ENCODE assay signal across 8 cellular contexts in the genomic region with DNA sequence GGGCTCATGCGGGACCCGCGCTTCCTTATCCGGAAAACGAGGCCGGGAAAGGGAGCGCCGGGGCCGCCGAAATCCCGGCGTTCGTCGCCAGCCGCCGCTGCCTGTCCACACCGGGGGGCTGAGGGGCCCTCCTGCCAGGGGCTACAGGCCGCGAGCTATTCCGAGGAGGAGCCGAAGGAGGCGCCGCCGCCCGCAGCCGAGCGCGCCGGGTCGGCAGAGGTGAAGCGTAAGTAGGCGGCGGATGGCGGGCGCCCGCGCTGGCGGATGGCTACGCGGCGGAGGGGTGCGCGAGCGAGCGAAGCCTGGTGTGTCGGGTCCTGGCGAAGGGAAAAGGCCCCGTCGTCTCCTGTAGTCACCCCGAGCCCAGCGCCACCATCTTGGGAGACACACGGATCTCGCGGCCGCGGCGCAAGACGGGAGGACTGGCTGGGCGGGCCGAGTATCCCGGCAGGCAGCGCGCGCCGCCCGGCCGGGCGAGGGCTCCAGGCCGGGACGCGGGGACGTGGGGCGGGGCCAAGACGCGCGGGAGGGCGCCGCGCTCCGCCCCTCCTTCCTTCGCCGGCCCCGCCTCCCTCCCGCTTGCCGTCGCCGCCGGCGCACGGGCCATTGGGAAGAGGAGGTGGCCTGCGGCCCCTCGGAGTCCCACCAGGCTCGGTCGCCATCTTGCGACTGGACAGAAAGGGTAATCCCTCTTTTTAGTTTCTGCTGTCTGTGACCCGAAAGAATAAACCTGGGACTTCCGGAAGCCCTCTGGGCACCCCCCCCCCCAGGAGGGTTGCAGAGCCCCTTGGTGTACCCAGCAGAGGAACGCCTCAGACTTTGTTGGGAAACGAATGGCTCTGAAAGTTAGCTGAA. TPM values are rescaled to one million over a fixed set of nuclear protein-coding genes. Genes with fewer than 3 reads are reported as not detected.
DNase-seq lines count a peak whose midpoint lies in the region; ATAC-seq and TF ChIP-seq lines count a peak whose summit lies in the region.

A gene (minus strand): TSS at position 424 of the 855 bp plus-strand sequence. CDS start 29,917 bp downstream, outside the sequence.

- H3K79me2 ChIP-seq in GM23248 (ENCODE audit: insufficient read depth) (peaks cover 53% of the 10 kb centered on the region), Karpas-422 (ENCODE audit: low read length) (peaks cover 52% of the 10 kb centered on the region), fibroblast of lung (ENCODE audit: control insufficient read depth, insufficient read depth, low read length) (peaks cover 50% of the 10 kb centered on the region)

- H4K20me1 ChIP-seq in GM23248 (ENCODE audit: insufficient read depth) = peaks cover 21% of the 10 kb centered on the region; the same call in 1 of the 2 replicates
- peaks cover 14% of the 10 kb centered on the region for H4K20me1 ChIP-seq in Karpas-422 (ENCODE audit: insufficient read depth, low read depth, low read length)
- no peaks in the 10 kb centered on the region for H4K20me1 ChIP-seq in fibroblast of lung (ENCODE audit: control insufficient read depth, extremely low read depth, insufficient read depth, low read length)

- in situ Hi-C loops in GM23248 (cut with MboI) = loop anchor here (10.0 kb wide), 1 partner anchor 104 kb away; no protein-coding TSS in a partner anchor

- WGBS in GM23248 (ENCODE audit: low coverage in 1 of 2, low lambda C conversion rate in 2 of 2, missing lambda C conversion rate in 2 of 2), 2 experiments = 1 to 2% methylated on average over 40 to 60 of the region's 99 CpGs

- no peaks in the 10 kb centered on the region for H3K9me3 Mint-ChIP-seq in activated T-helper 17 cell treated with anti-CD3 and anti-CD28 coated beads, Interleukin-2, amount 50 U/mL, for 72 hours
- peaks cover 0 to 2% (median 0%) of the 10 kb centered on the region in 11 donors for H3K9me3 Mint-ChIP-seq in naive thymus-derived CD4-positive, alpha-beta T cell
- H3K9me3 Mint-ChIP-seq in stimulated activated memory B cell treated with anti-CD40 and anti-IgM and Interleukin-4, amounts not matched to agents 10 μg/mL and 1 μg/mL and 100 μg/mL, for 72 hours = no peaks in the 10 kb centered on the region

- peak within 1 kb of the TSS; percentile 96 for H3K4me3 ChIP-seq in GM23248
- peak within 1 kb of the TSS; percentile 95 for H3K4me3 ChIP-seq in Karpas-422 (ENCODE audit: low read length)
- peak within 1 kb of the TSS; percentile 68 to 96 (median 88) for H3K4me3 ChIP-seq in fibroblast of lung (replicated peaks in 1 of 4; ENCODE audit: control extremely low read depth in 1 of 4, insufficient read depth in 1 of 4, low read depth in 3 of 4, low read length in 4 of 4)
- H3K4me3 ChIP-seq in naive thymus-derived CD4-positive, alpha-beta T cell (ENCODE audit: low read length) = peak within 1 kb of the TSS; percentile 80

- H3K27ac Mint-ChIP-seq in activated T-helper 17 cell treated with anti-CD3 and anti-CD28 coated beads, Interleukin-2, amount 50 U/mL, for 72 hours = peak within 1 kb of the TSS; percentile 95
- peak within 1 kb of the TSS; percentile 79 to 97 (median 93) for H3K27ac Mint-ChIP-seq in naive thymus-derived CD4-positive, alpha-beta T cell
- H3K27ac Mint-ChIP-seq in stimulated activated memory B cell treated with anti-CD40 and anti-IgM and Interleukin-4, amounts not matched to agents 10 μg/mL and 1 μg/mL and 100 μg/mL, for 72 hours = peak within 1 kb of the TSS; percentile 91

- peak within 1 kb of the TSS; percentile 84 for H3K4me3 Mint-ChIP-seq in activated T-helper 17 cell treated with anti-CD3 and anti-CD28 coated beads, Interleukin-2, amount 50 U/mL, for 72 hours
- H3K4me3 Mint-ChIP-seq in naive thymus-derived CD4-positive, alpha-beta T cell = peak within 1 kb of the TSS; percentile 88 to 96 (median 92)
- peak within 1 kb of the TSS; percentile 79 for H3K4me3 Mint-ChIP-seq in stimulated activated memory B cell treated with anti-CD40 and anti-IgM and Interleukin-4, amounts not matched to agents 10 μg/mL and 1 μg/mL and 100 μg/mL, for 72 hours

- H3K27me3 Mint-ChIP-seq in activated T-helper 17 cell treated with anti-CD3 and anti-CD28 coated beads, Interleukin-2, amount 50 U/mL, for 72 hours = no peaks in the 10 kb centered on the region
- H3K27me3 Mint-ChIP-seq in naive thymus-derived CD4-positive, alpha-beta T cell = no peaks in the 10 kb centered on the region
- H3K27me3 Mint-ChIP-seq in stimulated activated memory B cell treated with anti-CD40 and anti-IgM and Interleukin-4, amounts not matched to agents 10 μg/mL and 1 μg/mL and 100 μg/mL, for 72 hours = no peaks in the 10 kb centered on the region

- CTCF ChIA-PET in naive thymus-derived CD4-positive, alpha-beta T cell (lab: Charles Lee) = no interaction called here

- peak within 1 kb of the TSS; percentile 87 for H3K4me2 ChIP-seq in GM23248 (ENCODE audit: unreplicated experiment)
- peak within 1 kb of the TSS; percentile 98 for H3K4me2 ChIP-seq in Karpas-422 (ENCODE audit: low read depth, low read length, poor library complexity, severe bottlenecking)
- peak within 1 kb of the TSS; percentile 97 for H3K4me2 ChIP-seq in fibroblast of lung (ENCODE audit: extremely low read depth, insufficient read depth, low read length)

- H3K9me2 ChIP-seq in GM23248 (ENCODE audit: insufficient read depth) (no peaks in the 10 kb centered on the region), Karpas-422 (replicated peaks; ENCODE audit: insufficient read depth, low read length) (no peaks in the 10 kb centered on the region)

- peak; percentile 5 to 28 for TF ChIP-seq CTCF in fibroblast of lung (conservative IDR thresholded peaks at IDR 0.05 in 1 of 2, IDR thresholded peaks at IDR 0.05 in 1 of 2; ENCODE audit: low read depth in 1 of 2, low read length in 2 of 2)

- H3K4me1 ChIP-seq in GM23248 (ENCODE audit: insufficient read depth) (peaks cover 23% of the 10 kb centered on the region), Karpas-422 (ENCODE audit: low read length) (peaks cover 27% of the 10 kb centered on the region), fibroblast of lung (ENCODE audit: control insufficient read depth, extremely low read depth, insufficient read depth, low read length) (no peaks in the 10 kb centered on the region)
- H3K4me1 ChIP-seq in naive thymus-derived CD4-positive, alpha-beta T cell (ENCODE audit: control insufficient read depth in 2 of 2, insufficient read depth in 2 of 2, low read length in 2 of 2) = peaks cover 23 to 28% of the 10 kb centered on the region in 2 donors

- H3K4me1 Mint-ChIP-seq in activated T-helper 17 cell treated with anti-CD3 and anti-CD28 coated beads, Interleukin-2, amount 50 U/mL, for 72 hours = peaks cover 18% of the 10 kb centered on the region
- peaks cover 17 to 42% (median 36%) of the 10 kb centered on the region in 7 donors for H3K4me1 Mint-ChIP-seq in naive thymus-derived CD4-positive, alpha-beta T cell
- H3K4me1 Mint-ChIP-seq in stimulated activated memory B cell treated with anti-CD40 and anti-IgM and Interleukin-4, amounts not matched to agents 10 μg/mL and 1 μg/mL and 100 μg/mL, for 72 hours = peaks cover 33% of the 10 kb centered on the region

- peak within 1 kb of the TSS; percentile 93 for H3K27ac ChIP-seq in GM23248
- H3K27ac ChIP-seq in Karpas-422 (ENCODE audit: low read length) = peak within 1 kb of the TSS; percentile 83
- H3K27ac ChIP-seq in fibroblast of lung (ENCODE audit: insufficient read depth, low read length) = peak within 1 kb of the TSS; percentile 96
- H3K27ac ChIP-seq in naive thymus-derived CD4-positive, alpha-beta T cell (ENCODE audit: low read depth, low read length) = peak within 1 kb of the TSS; percentile 93

- peak; percentile 93 for DNase-seq in EH (ENCODE audit: low read depth)
- peak; percentile 98 for DNase-seq in GM23248
- DNase-seq in Karpas-422 = peak; percentile 97
- DNase-seq in RPMI7951 (ENCODE audit: low read depth) = peak; percentile 90
- DNase-seq in fibroblast of lung (ENCODE audit: low read depth in 2 of 2) = peak; percentile 89 to 91
- peak; percentile 76 to 94 (median 88) for DNase-seq in naive thymus-derived CD4-positive, alpha-beta T cell

- POLR2A ChIA-PET in naive thymus-derived CD4-positive, alpha-beta T cell (lab: Charles Lee) = interaction anchor here (1.1 to 1.3 kb wide), 2 partner anchors 11 to 483 kb away, joined by 3 to 4 read pairs; no protein-coding TSS in a partner anchor

- no peaks in the 10 kb centered on the region for H3K9me3 ChIP-seq in GM23248 (ENCODE audit: low read depth)
- peaks cover 16% of the 10 kb centered on the region for H3K9me3 ChIP-seq in Karpas-422 (ENCODE audit: low read length)
- no peaks in the 10 kb centered on the region for H3K9me3 ChIP-seq in fibroblast of lung (ENCODE audit: control insufficient read depth, insufficient read depth, low read depth, low read length)
- no peaks in the 10 kb centered on the region for H3K9me3 ChIP-seq in naive thymus-derived CD4-positive, alpha-beta T cell (ENCODE audit: control insufficient read depth in 2 of 3, low read length in 3 of 3)

- peaks cover 13% of the 10 kb centered on the region for H3K36me3 Mint-ChIP-seq in activated T-helper 17 cell treated with anti-CD3 and anti-CD28 coated beads, Interleukin-2, amount 50 U/mL, for 72 hours (ENCODE audit: low read depth)
- peaks cover 0 to 13% (median 5%) of the 10 kb centered on the region in 5 donors for H3K36me3 Mint-ChIP-seq in naive thymus-derived CD4-positive, alpha-beta T cell
- peaks cover 6% of the 10 kb centered on the region for H3K36me3 Mint-ChIP-seq in stimulated activated memory B cell treated with anti-CD40 and anti-IgM and Interleukin-4, amounts not matched to agents 10 μg/mL and 1 μg/mL and 100 μg/mL, for 72 hours

- H2AFZ ChIP-seq in GM23248 (peak within 1 kb of the TSS; percentile 99), Karpas-422 (ENCODE audit: low read length) (peak within 1 kb of the TSS; percentile 97), fibroblast of lung (ENCODE audit: low read length) (peak within 1 kb of the TSS; percentile 99)

- H3K27me3 ChIP-seq in GM23248 (replicated peaks; ENCODE audit: insufficient read depth) (no peaks in the 10 kb centered on the region), Karpas-422 (ENCODE audit: low read length) (no peaks in the 10 kb centered on the region), fibroblast of lung (ENCODE audit: control insufficient read depth, insufficient read depth, low read length) (no peaks in the 10 kb centered on the region)
- no peaks in the 10 kb centered on the region for H3K27me3 ChIP-seq in naive thymus-derived CD4-positive, alpha-beta T cell (ENCODE audit: control insufficient read depth in 2 of 2, insufficient read depth in 2 of 2, low read length in 2 of 2)

- no peaks in the 10 kb centered on the region for H3K36me3 ChIP-seq in GM23248 (ENCODE audit: low read depth)
- peaks cover 38% of the 10 kb centered on the region for H3K36me3 ChIP-seq in Karpas-422 (ENCODE audit: insufficient read depth, low read length)
- no peaks in the 10 kb centered on the region for H3K36me3 ChIP-seq in fibroblast of lung (ENCODE audit: control insufficient read depth, insufficient read depth, low read length)
- peaks cover 0 to 8% (median 0%) of the 10 kb centered on the region in 3 experiments for H3K36me3 ChIP-seq in naive thymus-derived CD4-positive, alpha-beta T cell (ENCODE audit: control insufficient read depth in 2 of 3, insufficient read depth in 3 of 3, low read length in 3 of 3)

- H3K9ac ChIP-seq in GM23248 (peak within 1 kb of the TSS; percentile 99), Karpas-422 (ENCODE audit: low read length) (peak within 1 kb of the TSS; percentile 99), fibroblast of lung (ENCODE audit: insufficient read depth, low read length) (peak within 1 kb of the TSS; percentile 100)

- peak; percentile 93 for ATAC-seq in activated T-helper 17 cell treated with anti-CD3 and anti-CD28 coated beads, Interleukin-2, amount 50 U/mL, for 72 hours (replicated peaks)
- peak; percentile 96 for ATAC-seq in naive thymus-derived CD4-positive, alpha-beta T cell
- peak; percentile 96 for ATAC-seq in stimulated activated memory B cell treated with anti-CD40 and anti-IgM and Interleukin-4, amounts not matched to agents 10 μg/mL and 1 μg/mL and 100 μg/mL, for 72 hours

- intact Hi-C loops in naive thymus-derived CD4-positive, alpha-beta T cell (cut with micrococcal nuclease) = loop anchor here (1.0 to 5.0 kb wide), 6 partner anchors 112 to 1874 kb away; a partner anchor contains a TSS

- no peaks in the 10 kb centered on the region for H3F3A ChIP-seq in GM23248 (ENCODE audit: insufficient read depth)

RNA-seq across cellular contexts. Expression of the gene that starts here (rescaled TPM):
- 55.4 and 58.8 TPM in 2 replicates for total RNA-seq in GM23248 (2014; rRNA removed; shearing (Covaris generic))
- 60.5 and 68.0 TPM in 2 replicates for polyA plus RNA-seq in GM23248 (2016; fragmentation: Nextera tagmentation; extraction: Ambion mirVana)
- 85.0 and 121 TPM in 2 replicates for total RNA-seq in Karpas-422 (2014; rRNA removed; shearing (Covaris generic); ENCODE audit: low replicate concordance)
- total RNA-seq in RPMI7951 (2014; rRNA removed; shearing (Covaris generic)) = 51.0 and 66.4 TPM in 2 replicates
- total RNA-seq in activated T-helper 17 cell treated with anti-CD3 and anti-CD28 coated beads, Interleukin-2, amount 50 U/mL, for 72 hours = 10 to 100 TPM; 79.3 to 94.8 TPM
- total RNA-seq in fibroblast of lung = 67.8 and 71.5 TPM in 2 replicates
- 29.3 and 37.2 TPM in 2 replicates for polyA plus RNA-seq in fibroblast of lung
- polyA plus RNA-seq in fibroblast of lung (2012) = 26.5 and 27.8 TPM in 2 replicates
- polyA minus RNA-seq in fibroblast of lung (ENCODE audit: low replicate concordance) = 26.5 and 28.2 TPM in 2 replicates
- total RNA-seq in naive thymus-derived CD4-positive, alpha-beta T cell = 100 to 1,000 TPM in 4 of 5 experiments, 10 to 100 TPM in 1; 87.0 to 143 (median 127) TPM
- polyA plus RNA-seq in naive thymus-derived CD4-positive, alpha-beta T cell = 100 to 1,000 TPM in 1 of 2 donors, 10 to 100 TPM in 1; 92.0 to 107 TPM

Comparison
In these comparisons a context has a peak if more than half of its experiments do, and no peak if none do; other contexts are left out.
1. Peak in every context shown above with its lines: DNase-seq, ATAC-seq, H3K4me3 ChIP-seq and H3K27ac ChIP-seq.